In genomic region chrX:1661922-1662221, GRCh38 we compare ENCODE assay signal across 13 cellular contexts. TPM values are rescaled to one million over a fixed set of nuclear protein-coding genes. Genes with fewer than 3 reads are reported as not detected.
A peak's percentile ranks its signal among the peaks of the same experiment; 100 is the strongest.
DNase-seq lines count a peak whose midpoint lies in the region; ATAC-seq and TF ChIP-seq lines count a peak whose summit lies in the region.
"Had no signal": no experiment of that assay in that cellular context is flagged by ENCODE, and none has a peak within 500 bp of the region (broad histone marks: within the 10 kb centered on the region; RNA-seq: fewer than 3 reads in every experiment).

No MANE protein-coding gene starts in this region.

- H3K4me1 ChIP-seq in Karpas-422 (ENCODE audit: low read length), result peaks cover 20% of the 10 kb centered on the region

- DNase-seq in natural killer cell (no peak), Karpas-422 (no peak), pons (ENCODE audit: low spot score) (no peak), cardiac septum (ENCODE audit: low spot score) (no peak), amniotic stem cell (lab: John Stamatoyannopoulos, UW) (no peak)
- DNase-seq in natural killer cell treated with Interleukin-12 subunit alpha and Interleukin-12 subunit beta and Interleukin-15 and Interleukin-18, amount 100 ng/mL, for 72 hours (ENCODE audit: low spot score), result no peak
- no peak for DNase-seq in effector memory CD8-positive, alpha-beta T cell
- no peak for DNase-seq in stimulated activated CD4-positive, alpha-beta T cell treated with anti-CD3 and anti-CD28 coated beads, Interleukin-2, amount 100 ng/mL, for 24 hours
- DNase-seq: brain microvascular endothelial cell, GOT3, Kasumi-1 had no signal

- peaks cover 58 to 59% of the 10 kb centered on the region in 2 donors for H3K4me1 Mint-ChIP-seq in natural killer cell
- peaks cover 41 to 45% of the 10 kb centered on the region in 2 donors for H3K4me1 Mint-ChIP-seq in natural killer cell treated with Interleukin-12 subunit alpha and Interleukin-12 subunit beta and Interleukin-15 and Interleukin-18, amount 100 ng/mL, for 72 hours (ENCODE audit: low read depth in 2 of 2)
- peaks cover 44 to 58% of the 10 kb centered on the region in 2 donors for H3K4me1 Mint-ChIP-seq in effector memory CD8-positive, alpha-beta T cell (ENCODE audit: low read depth in 2 of 2)

- peaks cover 5% of the 10 kb centered on the region; the same call in 1 of the 2 replicates for H3K36me3 ChIP-seq in Karpas-422 (ENCODE audit: insufficient read depth, low read length)
- H3K36me3 ChIP-seq: brain microvascular endothelial cell had no signal

- H3K27ac ChIP-seq in Karpas-422 (ENCODE audit: low read length), result peak overlapping the region; percentile 57
- H3K27ac ChIP-seq: brain microvascular endothelial cell had no signal

- H3K79me2 ChIP-seq in Karpas-422 (ENCODE audit: low read length), result peaks cover 42% of the 10 kb centered on the region

- no peaks in the 10 kb centered on the region for H4K20me1 ChIP-seq in Karpas-422 (ENCODE audit: insufficient read depth, low read depth, low read length)

- H3K4me3 ChIP-seq in Karpas-422 (ENCODE audit: low read length), result peak overlapping the region; percentile 68

- H3K36me3 Mint-ChIP-seq in natural killer cell, result peaks cover 9% of the 10 kb centered on the region
- H3K36me3 Mint-ChIP-seq in natural killer cell treated with Interleukin-12 subunit alpha and Interleukin-12 subunit beta and Interleukin-15 and Interleukin-18, amount 100 ng/mL, for 72 hours, result peaks cover 12% of the 10 kb centered on the region
- peaks cover 35% of the 10 kb centered on the region for H3K36me3 Mint-ChIP-seq in effector memory CD8-positive, alpha-beta T cell (ENCODE audit: insufficient read depth)

- ATAC-seq in natural killer cell, result no peak
- ATAC-seq in natural killer cell treated with Interleukin-12 subunit alpha and Interleukin-12 subunit beta and Interleukin-15 and Interleukin-18, amount 100 ng/mL, for 72 hours, result no peak
- no peak for ATAC-seq in effector memory CD8-positive, alpha-beta T cell (replicated peaks)

- no peaks in the 10 kb centered on the region for H3K9me2 ChIP-seq in Karpas-422 (replicated peaks; ENCODE audit: insufficient read depth, low read length)

- peak overlapping the region; percentile 60 for H3K4me2 ChIP-seq in Karpas-422 (ENCODE audit: low read depth, low read length, poor library complexity, severe bottlenecking)

- H2AFZ ChIP-seq in Karpas-422 (ENCODE audit: low read length), result peak overlapping the region; percentile 52; the same call in 1 of the 2 replicates

- H3K9me3 ChIP-seq in Karpas-422 (ENCODE audit: low read length), result no peaks in the 10 kb centered on the region

- intact Hi-C loops in natural killer cell (cut with micrococcal nuclease) (loop anchor here (2.0 kb wide), 1 partner anchor 19 kb away; no protein-coding TSS in a partner anchor), cardiac septum (cut with DNase I) (no loop called here)

- no peaks in the 10 kb centered on the region for H3K27me3 Mint-ChIP-seq in natural killer cell (ENCODE audit: low read depth in 2 of 2)
- H3K27me3 Mint-ChIP-seq in natural killer cell treated with Interleukin-12 subunit alpha and Interleukin-12 subunit beta and Interleukin-15 and Interleukin-18, amount 100 ng/mL, for 72 hours, result no peaks in the 10 kb centered on the region
- H3K27me3 Mint-ChIP-seq in effector memory CD8-positive, alpha-beta T cell, result no peaks in the 10 kb centered on the region

- H3K9me3 Mint-ChIP-seq in natural killer cell, result no peaks in the 10 kb centered on the region
- H3K9me3 Mint-ChIP-seq in natural killer cell treated with Interleukin-12 subunit alpha and Interleukin-12 subunit beta and Interleukin-15 and Interleukin-18, amount 100 ng/mL, for 72 hours, result no peaks in the 10 kb centered on the region
- H3K9me3 Mint-ChIP-seq in effector memory CD8-positive, alpha-beta T cell, result no peaks in the 10 kb centered on the region

- TF ChIP-seq CTCF in natural killer cell (IDR thresholded peaks at IDR 0.05), result no peak

- H3K4me3 Mint-ChIP-seq in natural killer cell, result peak overlapping the region; percentile 83
- H3K4me3 Mint-ChIP-seq in natural killer cell treated with Interleukin-12 subunit alpha and Interleukin-12 subunit beta and Interleukin-15 and Interleukin-18, amount 100 ng/mL, for 72 hours, result no peak overlapping the region
- H3K4me3 Mint-ChIP-seq in effector memory CD8-positive, alpha-beta T cell, result peak overlapping the region; percentile 72 to 76

- peak overlapping the region; percentile 97 to 98 for H3K27ac Mint-ChIP-seq in natural killer cell
- H3K27ac Mint-ChIP-seq in natural killer cell treated with Interleukin-12 subunit alpha and Interleukin-12 subunit beta and Interleukin-15 and Interleukin-18, amount 100 ng/mL, for 72 hours, result peak overlapping the region in 1 of 2 donors; percentile 97
- peak overlapping the region; percentile 95 for H3K27ac Mint-ChIP-seq in effector memory CD8-positive, alpha-beta T cell

- no peaks in the 10 kb centered on the region for H3K27me3 ChIP-seq in Karpas-422 (ENCODE audit: low read length)
- H3K27me3 ChIP-seq: brain microvascular endothelial cell had no signal

- peak overlapping the region; percentile 65 for H3K9ac ChIP-seq in Karpas-422 (ENCODE audit: low read length)

RNA-seq across cellular contexts. Expression of gene ASMT, which starts 47.0 kb away (rescaled TPM):
- total RNA-seq in natural killer cell (1 to 10 TPM in 2 of 3 donors, under 1 TPM in 1; 0.79 to 1.8 (median 1.5) TPM), cardiac septum (not detected)
- total RNA-seq in natural killer cell treated with Interleukin-12 subunit alpha and Interleukin-12 subunit beta and Interleukin-15 and Interleukin-18, amount 100 ng/mL, for 72 hours, result 1 to 10 TPM; 1.7 to 1.8 TPM
- total RNA-seq in Karpas-422 (2014; rRNA removed; shearing (Covaris generic); ENCODE audit: low replicate concordance), result 0.29 TPM in 1 of 2 replicates, not detected in the other
- total RNA-seq: epithelial cell of proximal tubule; T-helper 2 cell treated with Interferon-gamma antibody and Interleukin-4, amounts not matched to agents 100 ng/mL and 5 ng/mL, for 36 hours had no signal
